In the genomic region with DNA sequence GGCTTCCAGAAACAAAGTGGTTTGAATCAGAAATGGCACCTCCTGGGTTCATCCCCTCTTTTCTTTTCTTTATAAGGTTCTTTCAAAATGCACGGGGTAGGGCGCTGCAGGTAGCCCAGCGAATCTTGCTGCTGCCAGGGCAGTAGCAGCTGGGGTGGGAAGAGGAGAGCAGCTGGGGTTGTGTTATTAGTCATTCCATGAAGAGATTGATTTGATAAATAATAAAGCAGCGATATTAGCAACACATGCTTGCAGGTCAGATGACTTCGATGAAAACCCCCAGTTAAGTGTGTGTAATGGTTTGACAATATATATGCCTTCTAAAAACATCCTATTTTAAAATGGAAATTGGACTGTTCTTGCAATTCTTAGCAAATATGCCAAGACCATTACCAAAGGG, we compare ENCODE assay signal across 17 cellular contexts.
DNase-seq lines count a peak whose midpoint lies in the region; ATAC-seq and TF ChIP-seq lines count a peak whose summit lies in the region.
"Had no signal": no experiment of that assay in that cellular context is flagged by ENCODE, and none has a peak within 500 bp of the region (broad histone marks: within the 10 kb centered on the region; RNA-seq: fewer than 3 reads in every experiment).

No MANE protein-coding gene starts in this region.

- H3K9me3 Mint-ChIP-seq in IgD-negative memory B cell = no peaks in the 10 kb centered on the region
- H3K9me3 Mint-ChIP-seq in neural crest cell = no peaks in the 10 kb centered on the region
- H3K9me3 Mint-ChIP-seq: activated B cell treated with CpG ODN at 0.5 μM for 24 hours; naive thymus-derived CD8-positive, alpha-beta T cell; stimulated activated naive B cell treated with anti-CD40 and anti-IgM and Interleukin-4, amounts not matched to agents 10 μg/mL and 1 μg/mL and 100 μg/mL, for 72 hours had no signal

- H3K27me3 ChIP-seq in brain microvascular endothelial cell (replicated peaks) = no peaks in the 10 kb centered on the region
- no peaks in the 10 kb centered on the region for H3K27me3 ChIP-seq in psoas muscle (ENCODE audit: insufficient read depth in 3 of 3, low read length in 2 of 3)
- H3K27me3 ChIP-seq: dorsolateral prefrontal cortex, MG63, transverse colon had no signal

- peaks cover 43% of the 10 kb centered on the region for H3K4me1 ChIP-seq in psoas muscle

- peak overlapping the region in 2 of 3 donors; percentile 4 to 14 for H3K27ac Mint-ChIP-seq in IgD-negative memory B cell
- peak overlapping the region; percentile 76 for H3K27ac Mint-ChIP-seq in neural crest cell (ENCODE audit: unreplicated experiment)
- H3K27ac Mint-ChIP-seq: stimulated activated naive B cell treated with anti-CD40 and anti-IgM and Interleukin-4, amounts not matched to agents 10 μg/mL and 1 μg/mL and 100 μg/mL, for 72 hours had no signal

- H3K27ac ChIP-seq in brain microvascular endothelial cell = no peak overlapping the region
- no peak overlapping the region for H3K27ac ChIP-seq in psoas muscle
- H3K27ac ChIP-seq: transverse colon had no signal

- ATAC-seq in GM18502 (IDR thresholded peaks at IDR 0.05; ENCODE audit: poor library complexity, unreplicated experiment) (no peak), psoas muscle (no peak)
- ATAC-seq: naive thymus-derived CD8-positive, alpha-beta T cell; stimulated activated naive B cell treated with anti-CD40 and anti-IgM and Interleukin-4, amounts not matched to agents 10 μg/mL and 1 μg/mL and 100 μg/mL, for 72 hours had no signal

- DNase-seq in NCI-H1694 treated with DMSO at 0.1 percent for 48 hours (lab: John Stamatoyannopoulos, UW) = peak; percentile 97
- peak; percentile 40 for DNase-seq in SHP77 treated with DMSO at 0.1 percent for 48 hours (lab: John Stamatoyannopoulos, UW)
- no peak for DNase-seq in neural crest cell (ENCODE audit: low read depth, low spot score)
- no peak for DNase-seq in brain microvascular endothelial cell
- DNase-seq in psoas muscle = no peak
- DNase-seq: activated B cell treated with CpG ODN at 0.5 μM for 24 hours; C1 segment of cervical spinal cord; DMS153; dorsolateral prefrontal cortex; head of caudate nucleus; MG63; naive thymus-derived CD8-positive, alpha-beta T cell; SIG-M5; stimulated activated naive B cell treated with anti-CD40 and anti-IgM and Interleukin-4, amounts not matched to agents 10 μg/mL and 1 μg/mL and 100 μg/mL, for 72 hours; transverse colon had no signal

- H3K36me3 Mint-ChIP-seq in IgD-negative memory B cell (peaks cover 3% of the 10 kb centered on the region), neural crest cell (ENCODE audit: low read depth) (no peaks in the 10 kb centered on the region)

- peaks cover 25 to 40% (median 36%) of the 10 kb centered on the region in 3 donors for H3K4me1 Mint-ChIP-seq in IgD-negative memory B cell
- H3K4me1 Mint-ChIP-seq in neural crest cell = peaks cover 96% of the 10 kb centered on the region

- in situ Hi-C loops in brain microvascular endothelial cell (cut with HindIII; ENCODE audit: low pct_ligation_motif_present, low sequenced_read_pairs) = no loop called here

- H3K27me3 Mint-ChIP-seq in IgD-negative memory B cell = no peaks in the 10 kb centered on the region
- peaks cover 4% of the 10 kb centered on the region for H3K27me3 Mint-ChIP-seq in neural crest cell (ENCODE audit: low read depth)
- H3K27me3 Mint-ChIP-seq: activated B cell treated with CpG ODN at 0.5 μM for 24 hours; naive thymus-derived CD8-positive, alpha-beta T cell; stimulated activated naive B cell treated with anti-CD40 and anti-IgM and Interleukin-4, amounts not matched to agents 10 μg/mL and 1 μg/mL and 100 μg/mL, for 72 hours had no signal

- H3K4me3 Mint-ChIP-seq in IgD-negative memory B cell (no peak overlapping the region), neural crest cell (peak overlapping the region; percentile 56)
- H3K4me3 Mint-ChIP-seq: activated B cell treated with CpG ODN at 0.5 μM for 24 hours; naive thymus-derived CD8-positive, alpha-beta T cell; stimulated activated naive B cell treated with anti-CD40 and anti-IgM and Interleukin-4, amounts not matched to agents 10 μg/mL and 1 μg/mL and 100 μg/mL, for 72 hours had no signal

- no peak overlapping the region for H3K4me3 ChIP-seq in brain microvascular endothelial cell (ENCODE audit: low read depth, low read length)
- no peak overlapping the region for H3K4me3 ChIP-seq in psoas muscle
- H3K4me3 ChIP-seq: dorsolateral prefrontal cortex, MG63, transverse colon had no signal

- TF ChIP-seq CTCF in neural crest cell (conservative IDR thresholded peaks at IDR 0.05) = no peak
- TF ChIP-seq CTCF in brain microvascular endothelial cell (IDR thresholded peaks at IDR 0.05; ENCODE audit: low read depth, low read length, missing control alignments) = no peak
- TF ChIP-seq CTCF in psoas muscle (IDR thresholded peaks at IDR 0.05) = no peak

- H3K36me3 ChIP-seq in brain microvascular endothelial cell (replicated peaks) (no peaks in the 10 kb centered on the region), psoas muscle (ENCODE audit: insufficient read depth in 1 of 2, low read depth in 1 of 2) (no peaks in the 10 kb centered on the region)
- H3K36me3 ChIP-seq: MG63, transverse colon had no signal

- intact Hi-C loops in psoas muscle (cut with DNase I) = no loop called here

- H3K9me3 ChIP-seq in psoas muscle = no peaks in the 10 kb centered on the region
- H3K9me3 ChIP-seq: MG63, transverse colon had no signal

- WGBS in psoas muscle, 3 donors = 76 to 82% (median 78%) methylated on average over 5 of the region's 5 CpGs

Comparison
In these comparisons a context has a peak if more than half of its experiments do, and no peak if none do; other contexts are left out.
1. DNase-seq: peak in NCI-H1694 treated with DMSO at 0.1 percent for 48 hours (single experiment) and SHP77 treated with DMSO at 0.1 percent for 48 hours (single experiment); none in neural crest cell (single experiment), brain microvascular endothelial cell (single experiment) and psoas muscle (0 of 2).